ENCODE assay signal across 8 cellular contexts in the genomic region with DNA sequence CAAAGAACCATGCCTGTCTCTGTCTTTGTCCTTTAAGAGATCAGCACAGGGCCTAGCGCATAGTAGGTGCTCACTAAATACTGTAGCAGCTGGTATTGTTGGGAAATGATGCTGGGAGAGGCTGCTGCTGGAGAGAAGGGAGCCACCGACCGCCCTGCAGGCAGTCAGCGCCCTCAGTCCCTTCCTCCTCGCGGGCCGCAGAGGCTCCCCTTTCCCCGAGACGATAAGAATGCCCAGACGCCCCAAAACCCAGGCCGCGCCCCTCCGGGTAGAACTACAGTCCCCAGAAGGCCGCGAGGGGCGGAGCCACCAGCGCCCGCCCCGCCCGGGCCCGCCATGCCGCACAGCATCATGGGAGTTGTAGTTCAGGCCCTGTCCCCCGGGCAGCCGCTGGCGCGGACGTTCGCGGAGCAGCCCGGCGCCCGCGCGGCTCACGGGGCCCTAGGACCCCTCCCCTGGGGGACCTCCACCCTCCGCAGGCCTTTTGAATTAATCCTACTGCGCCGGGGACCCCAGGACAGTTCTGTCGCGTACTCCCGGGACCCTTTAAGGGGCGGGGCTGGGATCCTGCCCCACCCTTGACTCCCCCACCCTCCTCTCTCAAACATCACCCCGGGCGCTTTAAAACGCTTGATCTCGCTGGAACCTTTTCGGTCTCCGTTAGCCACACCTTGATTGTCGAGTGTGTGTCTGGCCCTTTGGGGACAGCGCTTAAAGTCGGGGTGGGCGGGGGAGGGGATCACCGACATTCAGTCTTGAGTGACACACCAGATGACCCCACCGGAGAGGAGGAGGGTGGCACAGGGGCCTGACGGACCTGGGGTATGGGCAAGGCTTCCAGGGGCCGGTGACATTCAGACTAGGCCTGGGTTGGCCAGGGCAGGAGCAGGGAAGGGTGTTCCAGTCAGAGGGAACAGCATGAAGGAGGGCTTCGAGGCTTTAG. TPM values are rescaled to one million over a fixed set of nuclear protein-coding genes. Genes with fewer than 3 reads are reported as not detected.
DNase-seq lines count a peak whose midpoint lies in the region; ATAC-seq and TF ChIP-seq lines count a peak whose summit lies in the region.

No MANE protein-coding gene starts in this region.

- no peaks in the 10 kb centered on the region for H3K79me2 ChIP-seq in trophoblast cell (ENCODE audit: control insufficient read depth, insufficient read depth, low read length, poor library complexity)

- H4K12ac ChIP-seq in trophoblast cell (ENCODE audit: low read depth, low read length) = peak overlapping the region; percentile 60

- no peak overlapping the region for H3K9ac ChIP-seq in trophoblast cell (ENCODE audit: low read length)

- peak overlapping the region; percentile 91 for H4K8ac ChIP-seq in trophoblast cell (ENCODE audit: low read depth, low read length)

- H3K18ac ChIP-seq in trophoblast cell (ENCODE audit: low read length) = peak overlapping the region; percentile 33

- peaks cover 5% of the 10 kb centered on the region for H3K79me1 ChIP-seq in trophoblast cell (ENCODE audit: low read length)

- H3K27me3 ChIP-seq in heart right ventricle (peaks cover 0 to 4% (median 0%) of the 10 kb centered on the region in 7 donors), trophoblast cell (ENCODE audit: insufficient read depth, low read length) (no peaks in the 10 kb centered on the region), tibial artery (no peaks in the 10 kb centered on the region)

- peak overlapping the region; percentile 91 for H2AK5ac ChIP-seq in trophoblast cell (ENCODE audit: low read length)

- H3K27ac ChIP-seq in heart right ventricle = peak overlapping the region; percentile 82 to 99 (median 97)
- no peak overlapping the region for H3K27ac ChIP-seq in trophoblast cell (ENCODE audit: low read depth, low read length)
- H3K27ac ChIP-seq in tibial artery = peak overlapping the region; percentile 92 to 93

- peak overlapping the region; percentile 64 for H3K4me2 ChIP-seq in trophoblast cell (ENCODE audit: low read length)

- no peak overlapping the region for H3K23ac ChIP-seq in trophoblast cell (ENCODE audit: low read length)

- peaks cover 0 to 6% (median 0%) of the 10 kb centered on the region in 11 donors for H3K9me3 ChIP-seq in heart right ventricle
- H3K9me3 ChIP-seq in trophoblast cell (ENCODE audit: insufficient read depth, low read depth, low read length) = peaks cover 4% of the 10 kb centered on the region
- H3K9me3 ChIP-seq in tibial artery = no peaks in the 10 kb centered on the region

- peak overlapping the region; percentile 64 for H3K14ac ChIP-seq in trophoblast cell (ENCODE audit: low read length)

- peak; percentile 66 for DNase-seq in COLO829 (ENCODE audit: low spot score)
- peak; percentile 76 for DNase-seq in KG1 (lab: John Stamatoyannopoulos, UW)
- peak; percentile 73 for DNase-seq in SW480 (ENCODE audit: low spot score)
- DNase-seq in activated naive CD8-positive, alpha-beta T cell treated with anti-CD3 and anti-CD28 coated beads, Interleukin-2, amount 50 U/mL, for 16 hours (ENCODE audit: low read depth, low spot score) = peak; percentile 80
- peak; percentile 89 to 90 for DNase-seq in heart right ventricle
- DNase-seq in trophoblast cell = peak; percentile 47 to 76
- DNase-seq in tibial artery = peak; percentile 85 to 90

- H2BK5ac ChIP-seq in trophoblast cell (ENCODE audit: low read depth, low read length, poor library complexity) = peak overlapping the region; percentile 88

- H3K36me3 ChIP-seq in heart right ventricle (no peaks in the 10 kb centered on the region), trophoblast cell (ENCODE audit: control insufficient read depth in 1 of 2, insufficient read depth in 2 of 2, low read length in 2 of 2) (no peaks in the 10 kb centered on the region), tibial artery (no peaks in the 10 kb centered on the region)

- peak overlapping the region; percentile 87 for H4K91ac ChIP-seq in trophoblast cell (ENCODE audit: low read depth, low read length)

- H3K4me1 ChIP-seq in heart right ventricle (peaks cover 0 to 23% (median 9%) of the 10 kb centered on the region in 9 donors), trophoblast cell (ENCODE audit: control insufficient read depth in 1 of 2, insufficient read depth in 2 of 2, low read length in 2 of 2) (peaks cover 5 to 6% of the 10 kb centered on the region in 2 experiments), tibial artery (peaks cover 4 to 21% (median 14%) of the 10 kb centered on the region in 4 donors)

- H3K4me3 ChIP-seq in heart right ventricle (peak overlapping the region; percentile 19 to 86 (median 74)), trophoblast cell (ENCODE audit: low read depth, low read length) (peak overlapping the region; percentile 66), tibial artery (peak overlapping the region; percentile 60 to 71)

- intact Hi-C loops in heart right ventricle (cut with DNase I) = no loop called here
- intact Hi-C loops in tibial artery (cut with DNase I; ENCODE audit: low total_unique reads) = loop anchor here (10.0 kb wide), 1 partner anchor 52 kb away; no protein-coding TSS in a partner anchor

- TF ChIP-seq CTCF in heart right ventricle (IDR thresholded peaks at IDR 0.05) (no peak), tibial artery (IDR thresholded peaks at IDR 0.05) (no peak)

- peak overlapping the region; percentile 57 for H3K4ac ChIP-seq in trophoblast cell (ENCODE audit: low read depth, low read length)

- WGBS in heart right ventricle, 2 donors = 7% methylated on average over 57 of the region's 57 CpGs
- WGBS in trophoblast cell (ENCODE audit: extremely low coverage, insufficient coverage, insufficient read length) = no CpG with 5 or more reads among the region's 57 CpGs

- H2BK120ac ChIP-seq in trophoblast cell (ENCODE audit: insufficient read depth, low read length, poor library complexity) = peak overlapping the region; percentile 94

- ATAC-seq in GM21447 (IDR thresholded peaks at IDR 0.05; ENCODE audit: unreplicated experiment) = peak; percentile 77
- ATAC-seq in heart right ventricle = peak; percentile 90 to 94 (median 92)

- peak overlapping the region; percentile 81 for H2BK12ac ChIP-seq in trophoblast cell (ENCODE audit: low read length)

- peak overlapping the region; percentile 84 for H2AFZ ChIP-seq in trophoblast cell (ENCODE audit: insufficient read depth, low read length, poor library complexity)

RNA-seq across cellular contexts. Expression of gene IER5L, which starts 24.8 kb away (rescaled TPM):
- 10 to 100 TPM in 1 of 10 donors, 1 to 10 TPM in 9; 1.2 to 13.7 (median 5.6) TPM for total RNA-seq in heart right ventricle
- 10 to 100 TPM in 1 of 2 donors, 1 to 10 TPM in 1; 5.0 to 26.3 TPM for polyA plus RNA-seq in heart right ventricle
- 63.3 and 64.2 TPM in 2 replicates for polyA plus RNA-seq in trophoblast cell (2013)
